ENCODE assay signal across 10 cellular contexts in the genomic region with DNA sequence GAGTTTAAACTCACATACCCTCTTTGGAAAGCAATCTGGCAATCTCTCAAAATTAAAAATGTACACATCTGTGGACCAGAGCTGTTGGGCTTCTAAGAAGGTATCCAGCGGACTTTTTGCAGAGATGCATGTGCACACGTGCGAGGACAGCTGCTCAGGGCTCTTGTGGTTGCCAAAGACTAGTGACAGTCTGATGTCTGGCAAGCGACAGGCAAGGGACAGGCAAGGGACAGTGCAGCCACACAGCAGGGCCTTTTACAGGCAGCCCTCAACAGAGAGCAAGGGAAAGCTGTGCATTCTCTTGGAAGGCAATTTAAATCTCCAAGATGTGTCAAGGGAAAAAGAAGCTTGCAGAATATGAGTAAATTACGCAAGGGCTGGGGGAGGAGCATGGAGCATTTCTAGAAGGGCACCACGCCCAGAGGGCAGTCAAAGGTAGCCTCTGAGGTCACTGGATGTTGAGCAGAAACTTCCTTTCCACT. TPM values are rescaled to one million over a fixed set of nuclear protein-coding genes. Genes with fewer than 3 reads are reported as not detected.
DNase-seq lines count a peak whose midpoint lies in the region; TF ChIP-seq lines count a peak whose summit lies in the region.
"Had no signal": no experiment of that assay in that cellular context is flagged by ENCODE, and none has a peak within 500 bp of the region (broad histone marks: within the 10 kb centered on the region; RNA-seq: fewer than 3 reads in every experiment).

No MANE protein-coding gene starts in this region.

- H3K4me3 Mint-ChIP-seq in endodermal cell, result no peak overlapping the region
- H3K4me3 Mint-ChIP-seq in nephron, result peak overlapping the region in 1 of 3 experiments; percentile 13

- H3K27ac ChIP-seq in endodermal cell (ENCODE audit: low read depth, low read length), result no peak overlapping the region

- no peaks in the 10 kb centered on the region for H3K9me3 ChIP-seq in endodermal cell (ENCODE audit: control insufficient read depth, low read length)

- no peaks in the 10 kb centered on the region for H3K36me3 ChIP-seq in endodermal cell (ENCODE audit: control insufficient read depth, insufficient read depth, low read length)

- no peak overlapping the region for H3K4me3 ChIP-seq in endodermal cell (ENCODE audit: low read length)

- no peak overlapping the region for H3K9ac ChIP-seq in endodermal cell (ENCODE audit: extremely low read depth, low read length, poor library complexity, severe bottlenecking)

- POLR2A ChIA-PET in GM10248 (lab: Yijun Ruan, JAX), result no interaction called here

- H3K27ac Mint-ChIP-seq in endodermal cell (no peak overlapping the region), nephron (peak overlapping the region in 2 of 3 experiments; percentile 9 to 76)

- no peak for TF ChIP-seq CTCF in endodermal cell (conservative IDR thresholded peaks at IDR 0.05)
- TF ChIP-seq CTCF in nephron (IDR thresholded peaks at IDR 0.05; ENCODE audit: unreplicated experiment in 3 of 3), result no peak
- TF ChIP-seq CTCF in GM10248 (IDR thresholded peaks at IDR 0.05; ENCODE audit: control extremely low read depth, extremely low read depth, low read depth, missing control alignments), result no peak

- H3K27me3 ChIP-seq in endodermal cell (ENCODE audit: control insufficient read depth, insufficient read depth, low read length, poor library complexity, severe bottlenecking), result no peaks in the 10 kb centered on the region

- peak; percentile 46 for DNase-seq in Ammon's horn (ENCODE audit: low spot score)
- peak; percentile 56 for DNase-seq in NCI-H226
- DNase-seq in endodermal cell, result peak; percentile 62
- DNase-seq in GM10248 (ENCODE audit: extremely low spot score), result no peak
- no peak for DNase-seq in HT-29 (ENCODE audit: low spot score)
- no peak for DNase-seq in NCI-H2171 treated with DMSO at 0.1 percent for 48 hours (lab: John Stamatoyannopoulos, UW)
- no peak for DNase-seq in mesenteric fat pad (ENCODE audit: low spot score)
- DNase-seq: NCI-H187; stimulated activated CD8-positive, alpha-beta memory T cell treated with anti-CD3 and anti-CD28 coated beads, Interleukin-4, amount 100 ng/mL, for 48 hours had no signal

- no peaks in the 10 kb centered on the region for H3K36me3 Mint-ChIP-seq in endodermal cell (ENCODE audit: low read depth)
- H3K36me3 Mint-ChIP-seq in nephron (ENCODE audit: low read depth), result no peaks in the 10 kb centered on the region

- CTCF ChIA-PET in GM10248 (lab: Yijun Ruan, JAX), result interaction anchor here (0.7 to 10.8 kb wide), 2 partner anchors 16 to 17 kb away, joined by 3 to 54 read pairs; no protein-coding TSS in a partner anchor

- H3K4me1 Mint-ChIP-seq in endodermal cell (peaks cover 19% of the 10 kb centered on the region), nephron (peaks cover 35% of the 10 kb centered on the region)

- WGBS in endodermal cell (ENCODE audit: insufficient coverage in 1 of 2, insufficient read length in 1 of 2), 2 experiments, result 52 to 62% methylated on average over 6 of the region's 6 CpGs

- H3K27me3 Mint-ChIP-seq in endodermal cell (ENCODE audit: insufficient read depth) (peaks cover 2% of the 10 kb centered on the region), nephron (ENCODE audit: low read depth) (peaks cover 15% of the 10 kb centered on the region)

- H3K9me3 Mint-ChIP-seq in endodermal cell (no peaks in the 10 kb centered on the region), nephron (no peaks in the 10 kb centered on the region)

- peaks cover 15% of the 10 kb centered on the region for H3K4me1 ChIP-seq in endodermal cell (ENCODE audit: control insufficient read depth, insufficient read depth, low read length)

RNA-seq across cellular contexts. Expression of gene GFPT2, which starts 9.2 kb away (rescaled TPM):
- 10 to 100 TPM; 19.5 to 37.3 TPM for total RNA-seq in endodermal cell
- polyA plus RNA-seq in endodermal cell (2013, experiment 1 of 2), result 26.7 TPM
- 23.6 TPM for polyA plus RNA-seq in endodermal cell (2013, experiment 2 of 2)
- 0.10 TPM in 1 of 2 replicates, not detected in the other for total RNA-seq in HT-29 (2014; rRNA removed; shearing (Covaris generic))
- total RNA-seq in mesenteric fat pad, result 187 TPM

RNA-seq across cellular contexts. Expression of gene MAPK9, which starts 52.0 kb away (rescaled TPM):
- total RNA-seq in endodermal cell (10 to 100 TPM; 45.6 to 51.8 TPM), mesenteric fat pad (35.0 TPM)
- polyA plus RNA-seq in endodermal cell (2013, experiment 1 of 2), result 27.7 TPM
- polyA plus RNA-seq in endodermal cell (2013, experiment 2 of 2), result 26.4 TPM
- total RNA-seq in HT-29 (2014; rRNA removed; shearing (Covaris generic)), result 22.3 and 24.0 TPM in 2 replicates

Comparison
In these comparisons a context has a peak if more than half of its experiments do, and no peak if none do; other contexts are left out.
1. DNase-seq: peak in Ammon's horn (single experiment), NCI-H226 (single experiment) and endodermal cell (single experiment); none in GM10248 (single experiment), HT-29 (single experiment), NCI-H2171 treated with DMSO at 0.1 percent for 48 hours (single experiment) and mesenteric fat pad (single experiment).
2. RNA of gene GFPT2, which starts 9.2 kb away (total RNA-seq): 187 TPM in mesenteric fat pad (single experiment) and 19.5 to 37.3 TPM in endodermal cell; 0.10 TPM in HT-29; every median in the first group is over 10 times any median in the second.